In the genomic region with DNA sequence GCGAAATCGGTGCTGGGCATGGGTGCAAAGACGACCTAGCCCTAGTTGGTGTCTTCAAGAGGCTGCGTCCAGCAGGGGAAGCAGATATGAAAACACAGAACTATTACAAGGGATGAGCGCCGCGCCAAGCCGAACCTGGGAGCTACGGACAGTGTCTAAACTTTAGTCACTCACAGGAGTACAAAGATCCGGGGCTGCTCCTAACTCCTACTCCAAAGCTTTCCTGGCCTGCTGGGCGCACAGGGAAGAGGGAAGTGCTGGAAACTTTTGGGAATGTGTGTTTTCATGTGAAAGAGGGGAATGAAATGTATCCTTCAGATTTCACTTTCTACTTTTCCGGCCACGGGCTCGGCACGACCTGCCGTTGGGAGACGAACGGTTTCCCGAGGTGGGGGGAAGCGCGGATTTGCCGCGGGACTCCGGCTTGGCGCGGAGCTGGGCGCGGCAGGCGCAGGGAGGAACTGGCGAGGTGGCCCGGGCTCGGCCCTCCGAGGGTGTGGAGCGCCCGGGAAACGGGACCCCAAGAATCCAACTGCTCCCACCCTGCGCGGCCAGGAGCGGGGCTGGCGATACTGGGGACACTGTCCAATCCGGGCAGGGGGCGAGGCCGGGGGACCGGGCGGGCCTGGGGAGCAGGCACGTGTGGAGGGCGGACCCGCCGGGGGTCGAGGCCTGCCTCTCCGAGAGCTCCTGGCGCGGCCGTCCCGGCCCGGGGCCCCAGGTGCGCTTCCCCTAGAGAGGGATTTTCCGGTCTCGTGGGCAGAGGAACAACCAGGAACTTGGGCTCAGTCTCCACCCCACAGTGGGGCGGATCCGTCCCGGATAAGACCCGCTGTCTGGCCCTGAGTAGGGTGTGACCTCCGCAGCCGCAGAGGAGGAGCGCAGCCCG, we compare ENCODE assay signal across 8 cellular contexts. TPM values are rescaled to one million over a fixed set of nuclear protein-coding genes. Genes with fewer than 3 reads are reported as not detected.
DNase-seq lines count a peak whose midpoint lies in the region; ATAC-seq and TF ChIP-seq lines count a peak whose summit lies in the region.

A gene (plus strand): TSS at position 854 of the 889 bp plus-strand sequence. CDS start 39,432 bp downstream, outside the sequence.

- peak; percentile 84 for ATAC-seq in GM18868 (IDR thresholded peaks at IDR 0.05; ENCODE audit: unreplicated experiment)
- ATAC-seq in HG03097 (IDR thresholded peaks at IDR 0.05; ENCODE audit: low FRiP score, unreplicated experiment) = peak; percentile 62

- peak within 1 kb of the TSS; percentile 77 for H3K4me3 ChIP-seq in mononuclear cell (ENCODE audit: low read length)

- no peak for DNase-seq in AG09319 (ENCODE audit: extremely low read depth, low read depth)
- peak; percentile 68 for DNase-seq in NCI-H69 (lab: John Stamatoyannopoulos, UW)
- peak; percentile 30 to 31 for DNase-seq in activated CD8-positive, alpha-beta memory T cell treated with anti-CD3 and anti-CD28 coated beads for 4 hours (ENCODE audit: low read depth in 2 of 2)
- DNase-seq in stimulated activated CD8-positive, alpha-beta memory T cell treated with anti-CD3 and anti-CD28 coated beads, Interleukin-4, amount 100 ng/mL, for 48 hours = peak; percentile 78

- H3K4me1 ChIP-seq in mononuclear cell (ENCODE audit: insufficient read depth, low read length) = peaks cover 48% of the 10 kb centered on the region

- TF ChIP-seq CTCF in AG09319 (IDR thresholded peaks at IDR 0.05; ENCODE audit: low read depth, low read length) = peak; percentile 23

- in situ Hi-C loops in endometrial microvascular endothelial cells (cut with HindIII; ENCODE audit: inconsistent ontology term, low pct_unique_long_range_greater_than_20kb, low sequenced_read_pairs) = no loop called here

- no peaks in the 10 kb centered on the region for H3K9me3 ChIP-seq in mononuclear cell (ENCODE audit: low read depth, low read length)

- H3K27me3 ChIP-seq in mononuclear cell (ENCODE audit: insufficient read depth, low read length) = no peaks in the 10 kb centered on the region

RNA-seq across cellular contexts. Expression of the gene that starts here (rescaled TPM):
- total RNA-seq in endometrial microvascular endothelial cells (ENCODE audit: inconsistent ontology term) (50.1 TPM), mononuclear cell (6.0 TPM)
